29 cellular contexts compared by ENCODE assay signal in genomic region chr2:56969513-56969912, GRCh38.
"Had no signal": no experiment of that assay in that cellular context is flagged by ENCODE, and none has a peak within 500 bp of the region (broad histone marks: within the 10 kb centered on the region; RNA-seq: fewer than 3 reads in every experiment).

No MANE protein-coding gene starts in this region.

- H3K27ac ChIP-seq: stomach, suprapubic skin, testis, thoracic aorta, thyroid gland, tibial artery, tibial nerve, transverse colon, upper lobe of left lung, upper lobe of right lung, uterus, vagina had no signal

- H3K4me3 ChIP-seq: stomach, suprapubic skin, testis, thoracic aorta, thyroid gland, tibial artery, tibial nerve, transverse colon, upper lobe of left lung, upper lobe of right lung, uterus, vagina had no signal

- H3K4me1 ChIP-seq: stomach, suprapubic skin, testis, thyroid gland, tibial artery, tibial nerve, transverse colon, upper lobe of left lung, upper lobe of right lung, uterus, vagina had no signal

- H3K27me3 Mint-ChIP-seq: stimulated activated memory B cell treated with anti-CD40 and anti-IgM and Interleukin-4, amounts not matched to agents 10 μg/mL and 1 μg/mL and 100 μg/mL, for 72 hours; stimulated activated naive B cell treated with anti-CD40 and anti-IgM and Interleukin-4, amounts not matched to agents 10 μg/mL and 1 μg/mL and 100 μg/mL, for 72 hours; stimulated activated naive CD8-positive, alpha-beta T cell treated with anti-CD3 and anti-CD28 coated beads, Interleukin-15, amount 100 ng/mL, for 72 hours; stimulated activated naive CD8-positive, alpha-beta T cell treated with anti-CD3 and anti-CD28 coated beads, Interleukin-15, Interleukin-2, amounts not matched to agents 100 ng/mL and 50 ng/mL, for 24 hours; type B pancreatic cell had no signal

- ATAC-seq: stimulated activated effector memory CD8-positive, alpha-beta T cell treated with anti-CD3 and anti-CD28 coated beads, Interleukin-12 subunit alpha, Interleukin-12 subunit beta, amount 100 ng/mL, for 72 hours; stimulated activated memory B cell treated with anti-CD40 and anti-IgM and Interleukin-4, amounts not matched to agents 10 μg/mL and 1 μg/mL and 100 μg/mL, for 72 hours; stimulated activated naive B cell treated with anti-CD40 and anti-IgM and Interleukin-4, amounts not matched to agents 10 μg/mL and 1 μg/mL and 100 μg/mL, for 72 hours; stimulated activated naive CD8-positive, alpha-beta T cell treated with anti-CD3 and anti-CD28 coated beads, Interleukin-15, amount 100 ng/mL, for 72 hours; stimulated activated naive CD8-positive, alpha-beta T cell treated with anti-CD3 and anti-CD28 coated beads, Interleukin-15, Interleukin-2, amounts not matched to agents 100 U/mL and 50 U/mL, for 24 hours; upper lobe of right lung had no signal

- H3K9me3 ChIP-seq: suprapubic skin, testis, thoracic aorta, thyroid gland, tibial artery, tibial nerve, upper lobe of left lung, upper lobe of right lung, uterus, vagina had no signal

- FAIRE-seq: urothelium cell line had no signal

- H3K36me3 Mint-ChIP-seq: stimulated activated effector memory CD8-positive, alpha-beta T cell treated with anti-CD3 and anti-CD28 coated beads, Interleukin-12 subunit alpha, Interleukin-12 subunit beta, amount 100 ng/mL, for 72 hours; stimulated activated memory B cell treated with anti-CD40 and anti-IgM and Interleukin-4, amounts not matched to agents 10 μg/mL and 1 μg/mL and 100 μg/mL, for 72 hours; stimulated activated naive B cell treated with anti-CD40 and anti-IgM and Interleukin-4, amounts not matched to agents 10 μg/mL and 1 μg/mL and 100 μg/mL, for 72 hours; type B pancreatic cell had no signal

- DNase-seq: stimulated activated CD4-positive, alpha-beta T cell treated with anti-CD3 and anti-CD28 coated beads, Interleukin-2, amount 100 ng/mL, for 48 hours; stimulated activated CD4-positive, alpha-beta T cell treated with anti-CD3 and anti-CD28 coated beads, Interleukin-4, amount 100 ng/mL, for 1 hour; stimulated activated CD4-positive, alpha-beta T cell treated with anti-CD3 and anti-CD28 coated beads, Interleukin-4, amount 100 ng/mL, for 24 hours; stimulated activated CD4-positive, alpha-beta T cell treated with anti-CD3 and anti-CD28 coated beads, Interleukin-4, amount 100 ng/mL, for 4 hours; stimulated activated CD8-positive, alpha-beta memory T cell treated with anti-CD3 and anti-CD28 coated beads, Interleukin-4, amount 100 ng/mL, for 48 hours; stimulated activated naive B cell treated with anti-CD40 and anti-IgM and Interleukin-4, amounts not matched to agents 10 μg/mL and 1 μg/mL and 100 μg/mL, for 72 hours; stimulated activated naive CD4-positive, alpha-beta T cell; stimulated activated naive CD4-positive, alpha-beta T cell treated with Interleukin-2 at 50 U/mL for 16 hours; stimulated activated naive CD8-positive, alpha-beta T cell treated with anti-CD3 and anti-CD28 coated beads, Interleukin-15, amount 100 ng/mL, for 72 hours; stimulated activated naive CD8-positive, alpha-beta T cell treated with anti-CD3 and anti-CD28 coated beads, Interleukin-15, Interleukin-2, amounts not matched to agents 100 U/mL and 50 U/mL, for 24 hours; stomach; substantia nigra; testis; thyroid gland; tibial artery; transverse colon; trophoblast cell; upper lobe of left lung; upper lobe of right lung; uterus had no signal

- H3K4me3 Mint-ChIP-seq: stimulated activated effector memory CD8-positive, alpha-beta T cell treated with anti-CD3 and anti-CD28 coated beads, Interleukin-12 subunit alpha, Interleukin-12 subunit beta, amount 100 ng/mL, for 72 hours; stimulated activated memory B cell treated with anti-CD40 and anti-IgM and Interleukin-4, amounts not matched to agents 10 μg/mL and 1 μg/mL and 100 μg/mL, for 72 hours; stimulated activated naive B cell treated with anti-CD40 and anti-IgM and Interleukin-4, amounts not matched to agents 10 μg/mL and 1 μg/mL and 100 μg/mL, for 72 hours; stimulated activated naive CD8-positive, alpha-beta T cell treated with anti-CD3 and anti-CD28 coated beads, Interleukin-15, amount 100 ng/mL, for 72 hours; stimulated activated naive CD8-positive, alpha-beta T cell treated with anti-CD3 and anti-CD28 coated beads, Interleukin-15, Interleukin-2, amounts not matched to agents 100 ng/mL and 50 ng/mL, for 24 hours; type B pancreatic cell had no signal

- H3K9me3 Mint-ChIP-seq: type B pancreatic cell had no signal

- H3K36me3 ChIP-seq: stomach, suprapubic skin, thoracic aorta, thyroid gland, tibial artery, tibial nerve, transverse colon, upper lobe of left lung, upper lobe of right lung, uterus, vagina had no signal

- H3K4me1 Mint-ChIP-seq: stimulated activated effector memory CD8-positive, alpha-beta T cell treated with anti-CD3 and anti-CD28 coated beads, Interleukin-12 subunit alpha, Interleukin-12 subunit beta, amount 100 ng/mL, for 72 hours; stimulated activated memory B cell treated with anti-CD40 and anti-IgM and Interleukin-4, amounts not matched to agents 10 μg/mL and 1 μg/mL and 100 μg/mL, for 72 hours; stimulated activated naive B cell treated with anti-CD40 and anti-IgM and Interleukin-4, amounts not matched to agents 10 μg/mL and 1 μg/mL and 100 μg/mL, for 72 hours; stimulated activated naive CD8-positive, alpha-beta T cell treated with anti-CD3 and anti-CD28 coated beads, Interleukin-15, amount 100 ng/mL, for 72 hours had no signal

- H3K27ac Mint-ChIP-seq: stimulated activated effector memory CD8-positive, alpha-beta T cell treated with anti-CD3 and anti-CD28 coated beads, Interleukin-12 subunit alpha, Interleukin-12 subunit beta, amount 100 ng/mL, for 72 hours; stimulated activated memory B cell treated with anti-CD40 and anti-IgM and Interleukin-4, amounts not matched to agents 10 μg/mL and 1 μg/mL and 100 μg/mL, for 72 hours; stimulated activated naive B cell treated with anti-CD40 and anti-IgM and Interleukin-4, amounts not matched to agents 10 μg/mL and 1 μg/mL and 100 μg/mL, for 72 hours; stimulated activated naive CD8-positive, alpha-beta T cell treated with anti-CD3 and anti-CD28 coated beads, Interleukin-15, amount 100 ng/mL, for 72 hours; stimulated activated naive CD8-positive, alpha-beta T cell treated with anti-CD3 and anti-CD28 coated beads, Interleukin-15, Interleukin-2, amounts not matched to agents 100 ng/mL and 50 ng/mL, for 24 hours; type B pancreatic cell had no signal

- H3K27me3 ChIP-seq: stomach, suprapubic skin, testis, thyroid gland, tibial artery, tibial nerve, transverse colon, upper lobe of left lung, upper lobe of right lung, uterus, vagina had no signal
